Comparison of ENCODE assay signal across 1 cellular context in the genomic region with DNA sequence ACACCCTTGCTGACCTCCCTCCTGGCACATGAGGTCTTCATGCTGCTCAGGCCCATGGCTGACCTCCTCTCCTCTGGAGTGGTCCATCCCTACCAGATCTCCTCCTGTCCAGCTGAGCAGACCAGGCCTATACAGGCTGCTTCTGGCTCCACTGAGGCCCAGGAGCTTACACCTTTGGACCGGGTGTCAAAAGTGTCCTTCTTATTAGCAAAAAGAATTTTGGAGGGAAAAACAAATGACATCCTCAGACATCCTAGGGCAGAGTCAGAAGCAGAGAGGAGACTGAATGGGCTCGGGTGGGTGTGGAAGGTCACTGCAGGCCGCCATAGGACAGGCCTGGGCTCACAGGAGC.
TF ChIP-seq lines count a peak whose summit lies in the region.

No MANE protein-coding gene starts in this region.

TF ChIP-seq in K562, 482 proteins besides CTCF, POLR2A, EP300 and RAD21:
- TF ChIP-seq, protein P1, sequence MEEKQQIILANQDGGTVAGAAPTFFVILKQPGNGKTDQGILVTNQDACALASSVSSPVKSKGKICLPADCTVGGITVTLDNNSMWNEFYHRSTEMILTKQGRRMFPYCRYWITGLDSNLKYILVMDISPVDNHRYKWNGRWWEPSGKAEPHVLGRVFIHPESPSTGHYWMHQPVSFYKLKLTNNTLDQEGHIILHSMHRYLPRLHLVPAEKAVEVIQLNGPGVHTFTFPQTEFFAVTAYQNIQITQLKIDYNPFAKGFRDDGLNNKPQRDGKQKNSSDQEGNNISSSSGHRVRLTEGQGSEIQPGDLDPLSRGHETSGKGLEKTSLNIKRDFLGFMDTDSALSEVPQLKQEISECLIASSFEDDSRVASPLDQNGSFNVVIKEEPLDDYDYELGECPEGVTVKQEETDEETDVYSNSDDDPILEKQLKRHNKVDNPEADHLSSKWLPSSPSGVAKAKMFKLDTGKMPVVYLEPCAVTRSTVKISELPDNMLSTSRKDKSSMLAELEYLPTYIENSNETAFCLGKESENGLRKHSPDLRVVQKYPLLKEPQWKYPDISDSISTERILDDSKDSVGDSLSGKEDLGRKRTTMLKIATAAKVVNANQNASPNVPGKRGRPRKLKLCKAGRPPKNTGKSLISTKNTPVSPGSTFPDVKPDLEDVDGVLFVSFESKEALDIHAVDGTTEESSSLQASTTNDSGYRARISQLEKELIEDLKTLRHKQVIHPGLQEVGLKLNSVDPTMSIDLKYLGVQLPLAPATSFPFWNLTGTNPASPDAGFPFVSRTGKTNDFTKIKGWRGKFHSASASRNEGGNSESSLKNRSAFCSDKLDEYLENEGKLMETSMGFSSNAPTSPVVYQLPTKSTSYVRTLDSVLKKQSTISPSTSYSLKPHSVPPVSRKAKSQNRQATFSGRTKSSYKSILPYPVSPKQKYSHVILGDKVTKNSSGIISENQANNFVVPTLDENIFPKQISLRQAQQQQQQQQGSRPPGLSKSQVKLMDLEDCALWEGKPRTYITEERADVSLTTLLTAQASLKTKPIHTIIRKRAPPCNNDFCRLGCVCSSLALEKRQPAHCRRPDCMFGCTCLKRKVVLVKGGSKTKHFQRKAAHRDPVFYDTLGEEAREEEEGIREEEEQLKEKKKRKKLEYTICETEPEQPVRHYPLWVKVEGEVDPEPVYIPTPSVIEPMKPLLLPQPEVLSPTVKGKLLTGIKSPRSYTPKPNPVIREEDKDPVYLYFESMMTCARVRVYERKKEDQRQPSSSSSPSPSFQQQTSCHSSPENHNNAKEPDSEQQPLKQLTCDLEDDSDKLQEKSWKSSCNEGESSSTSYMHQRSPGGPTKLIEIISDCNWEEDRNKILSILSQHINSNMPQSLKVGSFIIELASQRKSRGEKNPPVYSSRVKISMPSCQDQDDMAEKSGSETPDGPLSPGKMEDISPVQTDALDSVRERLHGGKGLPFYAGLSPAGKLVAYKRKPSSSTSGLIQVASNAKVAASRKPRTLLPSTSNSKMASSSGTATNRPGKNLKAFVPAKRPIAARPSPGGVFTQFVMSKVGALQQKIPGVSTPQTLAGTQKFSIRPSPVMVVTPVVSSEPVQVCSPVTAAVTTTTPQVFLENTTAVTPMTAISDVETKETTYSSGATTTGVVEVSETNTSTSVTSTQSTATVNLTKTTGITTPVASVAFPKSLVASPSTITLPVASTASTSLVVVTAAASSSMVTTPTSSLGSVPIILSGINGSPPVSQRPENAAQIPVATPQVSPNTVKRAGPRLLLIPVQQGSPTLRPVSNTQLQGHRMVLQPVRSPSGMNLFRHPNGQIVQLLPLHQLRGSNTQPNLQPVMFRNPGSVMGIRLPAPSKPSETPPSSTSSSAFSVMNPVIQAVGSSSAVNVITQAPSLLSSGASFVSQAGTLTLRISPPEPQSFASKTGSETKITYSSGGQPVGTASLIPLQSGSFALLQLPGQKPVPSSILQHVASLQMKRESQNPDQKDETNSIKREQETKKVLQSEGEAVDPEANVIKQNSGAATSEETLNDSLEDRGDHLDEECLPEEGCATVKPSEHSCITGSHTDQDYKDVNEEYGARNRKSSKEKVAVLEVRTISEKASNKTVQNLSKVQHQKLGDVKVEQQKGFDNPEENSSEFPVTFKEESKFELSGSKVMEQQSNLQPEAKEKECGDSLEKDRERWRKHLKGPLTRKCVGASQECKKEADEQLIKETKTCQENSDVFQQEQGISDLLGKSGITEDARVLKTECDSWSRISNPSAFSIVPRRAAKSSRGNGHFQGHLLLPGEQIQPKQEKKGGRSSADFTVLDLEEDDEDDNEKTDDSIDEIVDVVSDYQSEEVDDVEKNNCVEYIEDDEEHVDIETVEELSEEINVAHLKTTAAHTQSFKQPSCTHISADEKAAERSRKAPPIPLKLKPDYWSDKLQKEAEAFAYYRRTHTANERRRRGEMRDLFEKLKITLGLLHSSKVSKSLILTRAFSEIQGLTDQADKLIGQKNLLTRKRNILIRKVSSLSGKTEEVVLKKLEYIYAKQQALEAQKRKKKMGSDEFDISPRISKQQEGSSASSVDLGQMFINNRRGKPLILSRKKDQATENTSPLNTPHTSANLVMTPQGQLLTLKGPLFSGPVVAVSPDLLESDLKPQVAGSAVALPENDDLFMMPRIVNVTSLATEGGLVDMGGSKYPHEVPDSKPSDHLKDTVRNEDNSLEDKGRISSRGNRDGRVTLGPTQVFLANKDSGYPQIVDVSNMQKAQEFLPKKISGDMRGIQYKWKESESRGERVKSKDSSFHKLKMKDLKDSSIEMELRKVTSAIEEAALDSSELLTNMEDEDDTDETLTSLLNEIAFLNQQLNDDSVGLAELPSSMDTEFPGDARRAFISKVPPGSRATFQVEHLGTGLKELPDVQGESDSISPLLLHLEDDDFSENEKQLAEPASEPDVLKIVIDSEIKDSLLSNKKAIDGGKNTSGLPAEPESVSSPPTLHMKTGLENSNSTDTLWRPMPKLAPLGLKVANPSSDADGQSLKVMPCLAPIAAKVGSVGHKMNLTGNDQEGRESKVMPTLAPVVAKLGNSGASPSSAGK (IDR thresholded peaks at IDR 0.05): peak; percentile 38; the same call in 1 of the 2 replicates
- TF ChIP-seq ZNF316 (IDR thresholded peaks at IDR 0.05) (no peak), L3MBTL2 (IDR thresholded peaks at IDR 0.05) (peak; percentile 14; the same call in 1 of the 2 replicates), MCM5 (IDR thresholded peaks at IDR 0.05; ENCODE audit: low read depth) (no peak), NCOR1 (IDR thresholded peaks at IDR 0.05) (no peak), CBX3 (IDR thresholded peaks at IDR 0.05; ENCODE audit: borderline replicate concordance in 1 of 2, low read length in 2 of 2) (no peak)
- TF ChIP-seq, protein P2, sequence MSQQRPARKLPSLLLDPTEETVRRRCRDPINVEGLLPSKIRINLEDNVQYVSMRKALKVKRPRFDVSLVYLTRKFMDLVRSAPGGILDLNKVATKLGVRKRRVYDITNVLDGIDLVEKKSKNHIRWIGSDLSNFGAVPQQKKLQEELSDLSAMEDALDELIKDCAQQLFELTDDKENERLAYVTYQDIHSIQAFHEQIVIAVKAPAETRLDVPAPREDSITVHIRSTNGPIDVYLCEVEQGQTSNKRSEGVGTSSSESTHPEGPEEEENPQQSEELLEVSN (IDR thresholded peaks at IDR 0.05; ENCODE audit: borderline replicate concordance in 1 of 2, extremely low read depth in 1 of 2, insufficient read depth in 1 of 2, insufficient read length in 1 of 2, low read depth in 1 of 2, low read length in 1 of 2, poor library complexity in 1 of 2, severe bottlenecking in 1 of 2): peak; percentile 11 to 35
- TF ChIP-seq, protein P3, sequence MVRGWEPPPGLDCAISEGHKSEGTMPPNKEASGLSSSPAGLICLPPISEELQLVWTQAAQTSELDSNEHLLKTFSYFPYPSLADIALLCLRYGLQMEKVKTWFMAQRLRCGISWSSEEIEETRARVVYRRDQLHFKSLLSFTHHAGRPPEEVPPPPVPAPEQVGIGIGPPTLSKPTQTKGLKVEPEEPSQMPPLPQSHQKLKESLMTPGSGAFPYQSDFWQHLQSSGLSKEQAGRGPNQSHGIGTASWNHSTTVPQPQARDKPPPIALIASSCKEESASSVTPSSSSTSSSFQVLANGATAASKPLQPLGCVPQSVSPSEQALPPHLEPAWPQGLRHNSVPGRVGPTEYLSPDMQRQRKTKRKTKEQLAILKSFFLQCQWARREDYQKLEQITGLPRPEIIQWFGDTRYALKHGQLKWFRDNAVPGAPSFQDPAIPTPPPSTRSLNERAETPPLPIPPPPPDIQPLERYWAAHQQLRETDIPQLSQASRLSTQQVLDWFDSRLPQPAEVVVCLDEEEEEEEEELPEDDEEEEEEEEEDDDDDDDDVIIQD (CRISPR knock-in tag; IDR thresholded peaks at IDR 0.05): no peak
